In genomic region chr20:17925300-17925939, GRCh38 we compare ENCODE assay signal across 1 cellular context.
A peak's percentile ranks its signal among the peaks of the same experiment; 100 is the strongest.
TF ChIP-seq lines count a peak whose summit lies in the region.

No MANE protein-coding gene starts in this region.

TF ChIP-seq in K562, 482 proteins besides CTCF, POLR2A, EP300 and RAD21 (continued from another document and continues in another):
- TF ChIP-seq USF2 (CRISPR knock-in tag; IDR thresholded peaks at IDR 0.05), result no peak
- no peak for TF ChIP-seq IRF9 (tag; IDR thresholded peaks at IDR 0.05)
- no peak for TF ChIP-seq NUFIP1 (IDR thresholded peaks at IDR 0.05; ENCODE audit: partially characterized antibody)
- no peak for TF ChIP-seq ZSCAN29 (IDR thresholded peaks at IDR 0.05)
- TF ChIP-seq TRIM24 (IDR thresholded peaks at IDR 0.05), result peak; percentile 74 to 90; a peak in 3 of 4 replicates
- no peak for TF ChIP-seq WHSC1 (IDR thresholded peaks at IDR 0.05; ENCODE audit: low read length)
- no peak for TF ChIP-seq NR2C2 (CRISPR knock-in tag; IDR thresholded peaks at IDR 0.05)
- TF ChIP-seq NR2C2 (tag; IDR thresholded peaks at IDR 0.05), result no peak
- no peak for TF ChIP-seq CEBPB (tag; IDR thresholded peaks at IDR 0.05)
- peak; percentile 29 for TF ChIP-seq E2F8 (IDR thresholded peaks at IDR 0.05; ENCODE audit: low read depth, partially characterized antibody)
- peak; percentile 86 for TF ChIP-seq TCF3 (CRISPR knock-in tag; IDR thresholded peaks at IDR 0.05)
- TF ChIP-seq ZKSCAN3 (CRISPR knock-in tag; IDR thresholded peaks at IDR 0.05), result no peak
- TF ChIP-seq SREBF1 (IDR thresholded peaks at IDR 0.05; ENCODE audit: borderline replicate concordance, low read depth, low read length), result no peak
- TF ChIP-seq ARID4B (CRISPR knock-in tag; IDR thresholded peaks at IDR 0.05), result no peak
- TF ChIP-seq RB1 (IDR thresholded peaks at IDR 0.05; ENCODE audit: low read depth), result no peak
- peak; percentile 66; the same call in 1 of the 2 replicates for TF ChIP-seq NBN (IDR thresholded peaks at IDR 0.05; ENCODE audit: low read depth)
- no peak for TF ChIP-seq RUNX1 (IDR thresholded peaks at IDR 0.05; ENCODE audit: low read depth)
- no peak for TF ChIP-seq ZNF778 (CRISPR knock-in tag; IDR thresholded peaks at IDR 0.05)
- no peak for TF ChIP-seq PTRF (tag; IDR thresholded peaks at IDR 0.05)
- TF ChIP-seq ARID1B (IDR thresholded peaks at IDR 0.05), result peak; percentile 98
- TF ChIP-seq TCF7L2 (IDR thresholded peaks at IDR 0.05; ENCODE audit: low read depth, low read length), result no peak
- TF ChIP-seq SMARCA4 (IDR thresholded peaks at IDR 0.05), result peak; percentile 95
- no peak for TF ChIP-seq RBM39 (optimal IDR thresholded peaks at IDR 0.05; ENCODE audit: low read depth, low read length)
- TF ChIP-seq ESRRA (IDR thresholded peaks at IDR 0.05; ENCODE audit: borderline replicate concordance, low read depth), result peak; percentile 48; the same call in 1 of the 2 replicates
- TF ChIP-seq ZFX (CRISPR knock-in tag; IDR thresholded peaks at IDR 0.05), result no peak
- no peak for TF ChIP-seq ASH1L (IDR thresholded peaks at IDR 0.05; ENCODE audit: borderline replicate concordance, low read depth, partially characterized antibody)
- peak; percentile 90 for TF ChIP-seq CTBP1 (IDR thresholded peaks at IDR 0.05; ENCODE audit: borderline replicate concordance)
- peak; percentile 66 for TF ChIP-seq ZNF316 (IDR thresholded peaks at IDR 0.05)
- no peak for TF ChIP-seq HNRNPLL (IDR thresholded peaks at IDR 0.05; ENCODE audit: low read depth, low read length, poor library complexity, severe bottlenecking)
- TF ChIP-seq KDM1A (IDR thresholded peaks at IDR 0.05), result peak; percentile 90 to 92
- peak; percentile 97 for TF ChIP-seq CBFA2T3 (IDR thresholded peaks at IDR 0.05)
- no peak for TF ChIP-seq ZNF277 (CRISPR knock-in tag; IDR thresholded peaks at IDR 0.05; ENCODE audit: borderline replicate concordance)
- no peak for TF ChIP-seq GTF2E2 (tag; IDR thresholded peaks at IDR 0.05)
- peak; percentile 96 for TF ChIP-seq DPF2 (IDR thresholded peaks at IDR 0.05)
- no peak for TF ChIP-seq SPI1 (IDR thresholded peaks at IDR 0.05; ENCODE audit: borderline replicate concordance, low read depth, low read length)
- TF ChIP-seq MECOM (CRISPR knock-in tag; IDR thresholded peaks at IDR 0.05), result peak; percentile 67; the same call in 1 of the 2 replicates
- TF ChIP-seq CREM (IDR thresholded peaks at IDR 0.05; ENCODE audit: low read depth), result peak; percentile 90
- no peak for TF ChIP-seq ZNF280B (CRISPR knock-in tag; IDR thresholded peaks at IDR 0.05)
- TF ChIP-seq BRF2 (IDR thresholded peaks at IDR 0.05; ENCODE audit: borderline replicate concordance, insufficient read depth, insufficient read length), result no peak
- TF ChIP-seq HNRNPH1 (optimal IDR thresholded peaks at IDR 0.05; ENCODE audit: low read depth, low read length), result no peak
- TF ChIP-seq ZNF224 (CRISPR knock-in tag; IDR thresholded peaks at IDR 0.05), result no peak
- no peak for TF ChIP-seq E2F4 (CRISPR knock-in tag; IDR thresholded peaks at IDR 0.05; ENCODE audit: low read depth)
- TF ChIP-seq CSDE1 (IDR thresholded peaks at IDR 0.05), result no peak
- TF ChIP-seq CAMTA2 (CRISPR knock-in tag; conservative IDR thresholded peaks at IDR 0.05), result no peak
- no peak for TF ChIP-seq TFAM (CRISPR knock-in tag; conservative IDR thresholded peaks at IDR 0.05)
- no peak for TF ChIP-seq PCBP1 (IDR thresholded peaks at IDR 0.05; ENCODE audit: low read depth, low read length, poor library complexity, severe bottlenecking)
- TF ChIP-seq NFATC3 (IDR thresholded peaks at IDR 0.05), result 0 out of 2 replicates have a peak, but pooled peaks have one; percentile 36
- TF ChIP-seq MLLT1 (IDR thresholded peaks at IDR 0.05), result no peak
- TF ChIP-seq ZNF830 (CRISPR knock-in tag; IDR thresholded peaks at IDR 0.05), result no peak
- peak; percentile 21; the same call in 1 of the 2 replicates for TF ChIP-seq CREB3L1 (IDR thresholded peaks at IDR 0.05; ENCODE audit: borderline replicate concordance, low read depth)
- TF ChIP-seq ILK (tag; IDR thresholded peaks at IDR 0.05; ENCODE audit: borderline replicate concordance, low read depth), result no peak
